Comparison of ENCODE assay signal across 24 cellular contexts in the genomic region with DNA sequence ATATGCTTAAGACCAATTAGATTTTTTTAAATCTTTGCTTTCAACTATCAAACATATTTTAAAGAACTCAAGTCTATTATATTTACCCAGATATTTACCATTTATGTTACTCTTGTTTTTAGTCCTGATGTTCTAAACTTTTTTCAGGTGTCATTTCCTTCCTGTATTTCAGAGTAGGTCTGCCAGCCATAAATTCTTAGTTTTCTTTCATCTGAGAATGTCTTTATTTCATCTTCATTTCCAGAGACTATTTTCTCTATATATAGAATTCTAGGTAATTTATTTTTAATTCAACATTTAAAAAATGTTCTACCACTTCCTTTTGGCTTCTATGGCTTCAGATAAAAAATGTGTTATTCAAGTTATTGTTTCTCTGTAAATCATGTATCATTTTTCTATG.
DNase-seq lines count a peak whose midpoint lies in the region; ATAC-seq, FAIRE-seq and TF ChIP-seq lines count a peak whose summit lies in the region.
"Had no signal": no experiment of that assay in that cellular context is flagged by ENCODE, and none has a peak within 500 bp of the region (broad histone marks: within the 10 kb centered on the region; RNA-seq: fewer than 3 reads in every experiment).

No MANE protein-coding gene starts in this region.

- H3K9me3 ChIP-seq in small intestine (ENCODE audit: control insufficient read depth, low read depth) (no peaks in the 10 kb centered on the region), suprapubic skin (no peaks in the 10 kb centered on the region)
- H3K9me3 ChIP-seq: adrenal gland had no signal

- H3K18ac ChIP-seq in mesendoderm (ENCODE audit: low read length), result no peak overlapping the region

- no peak for TF ChIP-seq EP300 in suprapubic skin (IDR thresholded peaks at IDR 0.05)

- FAIRE-seq in G401.6 (lab: Jason Lieb, UNC), result peak; percentile 8
- FAIRE-seq in small intestine (lab: Jason Lieb, UNC), result peak; percentile 30
- FAIRE-seq: D721Med, GM19239 had no signal

- no peak overlapping the region for H3K4me2 ChIP-seq in mesendoderm (ENCODE audit: low read length)

- H2AK5ac ChIP-seq in mesendoderm (ENCODE audit: low read length), result no peak overlapping the region

- CTCF ChIA-PET in activated CD8-positive, alpha-beta memory T cell treated with anti-CD3 and anti-CD28 coated beads, Interleukin-2, amount 10 ng/mL, durations not matched to agents 7 days and 5 days (lab: Charles Lee), result interaction anchor here (1.4 kb wide), 1 partner anchor 13 kb away, joined by 4 read pairs; no protein-coding TSS in a partner anchor

- H3K27me3 ChIP-seq in small intestine (ENCODE audit: control insufficient read depth in 2 of 2, insufficient read depth in 2 of 2, low read length in 2 of 2), result no peaks in the 10 kb centered on the region
- no peaks in the 10 kb centered on the region for H3K27me3 ChIP-seq in suprapubic skin
- no peaks in the 10 kb centered on the region for H3K27me3 ChIP-seq in mesendoderm (ENCODE audit: insufficient read depth, low read length, poor library complexity)
- H3K27me3 ChIP-seq: adrenal gland, foreskin keratinocyte had no signal

- H3K4me3 ChIP-seq in small intestine (ENCODE audit: low read depth in 1 of 2, low read length in 2 of 2), result no peak overlapping the region
- no peak overlapping the region for H3K4me3 ChIP-seq in suprapubic skin
- no peak overlapping the region for H3K4me3 ChIP-seq in mesendoderm (ENCODE audit: low read length)
- H3K4me3 ChIP-seq: adrenal gland had no signal

- no peak overlapping the region for H4K5ac ChIP-seq in mesendoderm (ENCODE audit: low read length)

- no peak overlapping the region for H3K23ac ChIP-seq in mesendoderm (ENCODE audit: low read length)

- peaks cover 36% of the 10 kb centered on the region for H3K4me1 Mint-ChIP-seq in activated CD8-positive, alpha-beta memory T cell treated with anti-CD3 and anti-CD28 coated beads, Interleukin-2, amount 10 ng/mL, durations not matched to agents 7 days and 5 days
- H3K4me1 Mint-ChIP-seq in activated naive CD8-positive, alpha-beta T cell treated with anti-CD3 and anti-CD28 coated beads for 36 hours, result peaks cover 63% of the 10 kb centered on the region

- no peak overlapping the region for H3K4me3 Mint-ChIP-seq in activated CD8-positive, alpha-beta memory T cell treated with anti-CD3 and anti-CD28 coated beads, Interleukin-2, amount 10 ng/mL, durations not matched to agents 7 days and 5 days
- no peak overlapping the region for H3K4me3 Mint-ChIP-seq in activated naive CD8-positive, alpha-beta T cell treated with anti-CD3 and anti-CD28 coated beads for 36 hours
- H3K4me3 Mint-ChIP-seq: brain, memory B cell had no signal

- no peak overlapping the region for H3K9ac ChIP-seq in mesendoderm (ENCODE audit: low read length)

- no peak for ATAC-seq in activated CD8-positive, alpha-beta memory T cell treated with anti-CD3 and anti-CD28 coated beads, Interleukin-2, amount 10 ng/mL, durations not matched to agents 7 days and 5 days
- ATAC-seq in HG02571 (IDR thresholded peaks at IDR 0.05; ENCODE audit: unreplicated experiment), result no peak
- ATAC-seq: left colon had no signal

- H3K79me2 ChIP-seq in mesendoderm (ENCODE audit: control insufficient read depth, insufficient read depth, low read length), result no peaks in the 10 kb centered on the region

- no peak for TF ChIP-seq POLR2A in suprapubic skin (IDR thresholded peaks at IDR 0.05)

- H4K8ac ChIP-seq in mesendoderm (ENCODE audit: low read depth, low read length), result no peak overlapping the region

- no peaks in the 10 kb centered on the region for H3K79me1 ChIP-seq in mesendoderm (ENCODE audit: low read length)

- H3K27ac ChIP-seq in small intestine (ENCODE audit: low read depth in 1 of 2, low read length in 1 of 2) (no peak overlapping the region), suprapubic skin (no peak overlapping the region), mesendoderm (ENCODE audit: low read depth, low read length) (no peak overlapping the region)
- H3K27ac ChIP-seq: adrenal gland, foreskin keratinocyte, VCaP had no signal

- H2BK120ac ChIP-seq in mesendoderm (ENCODE audit: low read depth, low read length), result no peak overlapping the region

- H3K36me3 ChIP-seq in small intestine (ENCODE audit: control insufficient read depth in 2 of 2, insufficient read depth in 2 of 2, low read length in 2 of 2) (no peaks in the 10 kb centered on the region), suprapubic skin (no peaks in the 10 kb centered on the region), mesendoderm (ENCODE audit: control insufficient read depth, insufficient read depth, low read length) (no peaks in the 10 kb centered on the region)
- H3K36me3 ChIP-seq: adrenal gland had no signal

- no peak for DNase-seq in activated CD8-positive, alpha-beta memory T cell treated with anti-CD3 and anti-CD28 coated beads, Interleukin-2, amount 10 ng/mL, durations not matched to agents 7 days and 5 days
- DNase-seq in activated CD8-positive, alpha-beta memory T cell treated with anti-CD3 and anti-CD28 coated beads for 24 hours, result no peak
- DNase-seq in activated naive CD8-positive, alpha-beta T cell treated with anti-CD3 and anti-CD28 coated beads for 36 hours, result no peak
- DNase-seq in small intestine, result no peak
- DNase-seq in suprapubic skin (ENCODE audit: low spot score in 2 of 2), result no peak
- DNase-seq in mesendoderm, result no peak
- DNase-seq: ACHN; adrenal gland; effector CD8-positive, alpha-beta T cell; left colon; NCI-H1092 treated with DMSO at 0.1 percent for 48 hours; NCI-H1930; NCI-H345; NCI-H748 treated with DMSO at 0.1 percent for 48 hours; occipital lobe; RPMI8226 had no signal

- no peak overlapping the region for H3K56ac ChIP-seq in mesendoderm (ENCODE audit: low read length)

- H3K4me1 ChIP-seq in small intestine (ENCODE audit: control insufficient read depth in 2 of 2, insufficient read depth in 1 of 2, low read depth in 1 of 2, low read length in 1 of 2) (no peaks in the 10 kb centered on the region), suprapubic skin (no peaks in the 10 kb centered on the region), mesendoderm (ENCODE audit: control insufficient read depth, low read depth, low read length) (peaks cover 7% of the 10 kb centered on the region)
- H3K4me1 ChIP-seq: adrenal gland, foreskin keratinocyte had no signal

- H3K27ac Mint-ChIP-seq in activated CD8-positive, alpha-beta memory T cell treated with anti-CD3 and anti-CD28 coated beads, Interleukin-2, amount 10 ng/mL, durations not matched to agents 7 days and 5 days, result peak overlapping the region; percentile 48
- H3K27ac Mint-ChIP-seq in activated naive CD8-positive, alpha-beta T cell treated with anti-CD3 and anti-CD28 coated beads for 36 hours, result peak overlapping the region; percentile 95
- H3K27ac Mint-ChIP-seq: brain, memory B cell had no signal

- H3K9me3 Mint-ChIP-seq in activated CD8-positive, alpha-beta memory T cell treated with anti-CD3 and anti-CD28 coated beads, Interleukin-2, amount 10 ng/mL, durations not matched to agents 7 days and 5 days (ENCODE audit: low read depth), result peaks cover 6% of the 10 kb centered on the region
- H3K9me3 Mint-ChIP-seq in activated naive CD8-positive, alpha-beta T cell treated with anti-CD3 and anti-CD28 coated beads for 36 hours, result peaks cover 22% of the 10 kb centered on the region

- H2BK5ac ChIP-seq in mesendoderm (ENCODE audit: low read length), result no peak overlapping the region

- no peak overlapping the region for H2BK15ac ChIP-seq in mesendoderm (replicated peaks; ENCODE audit: low read depth)

- no peak for TF ChIP-seq CTCF in suprapubic skin (IDR thresholded peaks at IDR 0.05)

- H3K4ac ChIP-seq in mesendoderm (ENCODE audit: low read depth, low read length), result no peak overlapping the region

- H3K27me3 Mint-ChIP-seq in activated CD8-positive, alpha-beta memory T cell treated with anti-CD3 and anti-CD28 coated beads, Interleukin-2, amount 10 ng/mL, durations not matched to agents 7 days and 5 days, result no peaks in the 10 kb centered on the region
- H3K27me3 Mint-ChIP-seq in activated naive CD8-positive, alpha-beta T cell treated with anti-CD3 and anti-CD28 coated beads for 36 hours, result no peaks in the 10 kb centered on the region
- H3K27me3 Mint-ChIP-seq: memory B cell had no signal

- peaks cover 15% of the 10 kb centered on the region for H3K36me3 Mint-ChIP-seq in activated CD8-positive, alpha-beta memory T cell treated with anti-CD3 and anti-CD28 coated beads, Interleukin-2, amount 10 ng/mL, durations not matched to agents 7 days and 5 days
- H3K36me3 Mint-ChIP-seq in activated naive CD8-positive, alpha-beta T cell treated with anti-CD3 and anti-CD28 coated beads for 36 hours, result peaks cover 54% of the 10 kb centered on the region
- H3K36me3 Mint-ChIP-seq: brain had no signal
